ENCODE assay signal across 8 cellular contexts in the genomic region with DNA sequence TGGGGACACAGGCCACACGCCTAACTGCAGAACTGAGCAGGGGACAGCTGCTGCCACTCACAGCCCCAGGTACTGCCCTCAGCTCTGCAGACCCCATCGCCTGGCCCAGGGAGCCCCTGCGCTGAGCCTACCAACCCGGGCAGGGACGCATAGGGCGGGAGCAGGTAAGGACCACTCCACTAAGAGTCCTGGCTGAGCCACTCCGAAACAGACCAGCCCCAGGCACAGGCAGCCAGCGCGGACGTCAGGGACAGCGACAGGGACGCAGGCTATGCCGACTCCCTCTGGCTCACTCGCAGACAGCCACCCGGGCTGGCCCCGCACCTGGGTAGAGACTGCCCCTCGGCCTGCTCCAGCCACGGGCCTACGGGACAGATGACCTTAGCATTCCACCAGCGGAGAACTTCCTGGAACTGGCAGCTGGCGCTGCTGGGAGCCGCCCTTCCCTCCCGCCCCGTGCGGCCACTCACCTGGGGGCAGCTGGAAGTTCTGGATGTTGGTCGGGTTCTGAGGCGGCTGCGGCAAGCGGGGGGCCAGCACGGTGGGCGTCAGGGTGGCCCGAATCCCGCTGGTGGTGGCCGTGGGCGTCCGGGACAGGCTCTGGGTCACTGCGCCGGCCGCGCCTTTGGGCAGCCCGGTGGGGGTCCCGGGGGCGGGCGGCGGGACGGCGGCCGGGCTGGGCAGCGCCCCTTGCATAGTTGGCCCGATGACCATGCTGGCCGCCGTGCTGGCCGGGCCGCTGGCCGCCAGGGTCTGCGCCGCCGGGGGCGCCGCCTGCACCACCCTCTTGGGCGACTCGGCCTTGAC. TPM values are rescaled to one million over a fixed set of nuclear protein-coding genes. Genes with fewer than 3 reads are reported as not detected.
DNase-seq lines count a peak whose midpoint lies in the region; ATAC-seq, FAIRE-seq and TF ChIP-seq lines count a peak whose summit lies in the region.

No MANE protein-coding gene starts in this region.

- no peaks in the 10 kb centered on the region for H3K9me3 Mint-ChIP-seq in endodermal cell
- H3K9me3 Mint-ChIP-seq in naive thymus-derived CD4-positive, alpha-beta T cell = peaks cover 0 to 8% (median 0%) of the 10 kb centered on the region in 11 donors

- DNase-seq in endodermal cell (peak; percentile 85), HK-2 (ENCODE audit: unreplicated experiment) (no peak), RCC 7860 (ENCODE audit: low spot score) (no peak), NCI-H187 (lab: John Stamatoyannopoulos, UW) (no peak)
- no peak for DNase-seq in naive thymus-derived CD4-positive, alpha-beta T cell

- no peak for TF ChIP-seq CTCF in OCI-LY1 (IDR thresholded peaks at IDR 0.05; ENCODE audit: low read length)
- peak; percentile 16 for TF ChIP-seq CTCF in endodermal cell (conservative IDR thresholded peaks at IDR 0.05)

- H3K27me3 Mint-ChIP-seq in endodermal cell (ENCODE audit: insufficient read depth) = peaks cover 3% of the 10 kb centered on the region
- no peaks in the 10 kb centered on the region for H3K27me3 Mint-ChIP-seq in naive thymus-derived CD4-positive, alpha-beta T cell

- H3F3A ChIP-seq in OCI-LY1 (ENCODE audit: insufficient read depth, low read length) = no peaks in the 10 kb centered on the region

- intact Hi-C loops in naive thymus-derived CD4-positive, alpha-beta T cell (cut with micrococcal nuclease) = loop anchor here in 1 of 2 donors (10.0 kb wide), 1 partner anchor 321 kb away; the partner anchor contains the start of gene RPS21

- H3K4me3 Mint-ChIP-seq in endodermal cell = peak overlapping the region; percentile 70
- H3K4me3 Mint-ChIP-seq in naive thymus-derived CD4-positive, alpha-beta T cell = peak overlapping the region; percentile 51 to 89 (median 80)

- no peaks in the 10 kb centered on the region for H3K9me2 ChIP-seq in OCI-LY1 (ENCODE audit: low read depth, low read length)

- peak overlapping the region in 6 of 11 experiments; percentile 5 to 52 (median 40); a peak in 8 of 22 replicates for H3K27ac ChIP-seq in BLaER1 treated with 17β-estradiol and CSF1 and Interleukin-3, amounts not matched to agents 10 nM and 100 nM
- H3K27ac ChIP-seq in OCI-LY1 (ENCODE audit: low read depth, low read length, poor library complexity, severe bottlenecking) (no peak overlapping the region), endodermal cell (ENCODE audit: low read depth, low read length) (peak overlapping the region; percentile 72)
- H3K27ac ChIP-seq in naive thymus-derived CD4-positive, alpha-beta T cell (ENCODE audit: low read depth, low read length) = no peak overlapping the region

- H3K4me1 ChIP-seq in BLaER1 treated with 17β-estradiol and CSF1 and Interleukin-3, amounts not matched to agents 10 nM and 100 nM = peaks cover 62 to 79% (median 69%) of the 10 kb centered on the region in 10 experiments
- peaks cover 61% of the 10 kb centered on the region for H3K4me1 ChIP-seq in OCI-LY1 (ENCODE audit: insufficient read depth, low read length, severe bottlenecking)
- H3K4me1 ChIP-seq in endodermal cell (ENCODE audit: control insufficient read depth, insufficient read depth, low read length) = peaks cover 22% of the 10 kb centered on the region
- H3K4me1 ChIP-seq in naive thymus-derived CD4-positive, alpha-beta T cell (ENCODE audit: control insufficient read depth in 2 of 2, insufficient read depth in 2 of 2, low read length in 2 of 2) = peaks cover 23 to 29% of the 10 kb centered on the region in 2 donors

- H3K4me3 ChIP-seq in BLaER1 treated with 17β-estradiol and CSF1 and Interleukin-3, amounts not matched to agents 10 nM and 100 nM = peak overlapping the region; percentile 36 to 93 (median 58)
- peak overlapping the region; percentile 49 for H3K4me3 ChIP-seq in OCI-LY1 (ENCODE audit: low read depth, low read length, poor library complexity, severe bottlenecking)
- peak overlapping the region; percentile 81 for H3K4me3 ChIP-seq in endodermal cell (ENCODE audit: low read length)
- no peak overlapping the region for H3K4me3 ChIP-seq in naive thymus-derived CD4-positive, alpha-beta T cell (ENCODE audit: low read length)

- no peak overlapping the region for H3K27ac Mint-ChIP-seq in endodermal cell
- H3K27ac Mint-ChIP-seq in naive thymus-derived CD4-positive, alpha-beta T cell = peak overlapping the region in 7 of 9 donors; percentile 48 to 72 (median 56)

- CTCF ChIA-PET in naive thymus-derived CD4-positive, alpha-beta T cell (lab: Charles Lee) = no interaction called here

- peaks cover 28% of the 10 kb centered on the region for H3K4me1 Mint-ChIP-seq in endodermal cell
- H3K4me1 Mint-ChIP-seq in naive thymus-derived CD4-positive, alpha-beta T cell = peaks cover 30 to 72% (median 66%) of the 10 kb centered on the region in 7 donors

- POLR2A ChIA-PET in naive thymus-derived CD4-positive, alpha-beta T cell (lab: Charles Lee) = no interaction called here

- H2AFZ ChIP-seq in OCI-LY1 (ENCODE audit: low read length) = no peak overlapping the region

- peaks cover 10% of the 10 kb centered on the region for H3K36me3 Mint-ChIP-seq in endodermal cell (ENCODE audit: low read depth)
- H3K36me3 Mint-ChIP-seq in naive thymus-derived CD4-positive, alpha-beta T cell = peaks cover 0 to 12% (median 1%) of the 10 kb centered on the region in 5 donors

- no peak for FAIRE-seq in RCC 7860 (lab: Jason Lieb, UNC)

- H3K9me3 ChIP-seq in BLaER1 treated with 17β-estradiol and CSF1 and Interleukin-3, amounts not matched to agents 10 nM and 100 nM (replicated peaks in 1 of 11) = no peaks in the 10 kb centered on the region
- H3K9me3 ChIP-seq in OCI-LY1 (ENCODE audit: low read length) (no peaks in the 10 kb centered on the region), endodermal cell (ENCODE audit: control insufficient read depth, low read length) (no peaks in the 10 kb centered on the region)
- no peaks in the 10 kb centered on the region for H3K9me3 ChIP-seq in naive thymus-derived CD4-positive, alpha-beta T cell (ENCODE audit: control insufficient read depth in 2 of 3, low read length in 3 of 3)

- peak overlapping the region; percentile 58 to 74 (median 68) for H3K9ac ChIP-seq in BLaER1 treated with 17β-estradiol and CSF1 and Interleukin-3, amounts not matched to agents 10 nM and 100 nM
- H3K9ac ChIP-seq in OCI-LY1 (ENCODE audit: low read length) (no peak overlapping the region; the same call in 1 of the 2 replicates), endodermal cell (ENCODE audit: extremely low read depth, low read length, poor library complexity, severe bottlenecking) (no peak overlapping the region)

- WGBS in endodermal cell (ENCODE audit: insufficient coverage in 1 of 2, insufficient read length in 1 of 2), 2 experiments = 18 to 52% methylated on average over 9 to 62 of the region's 62 CpGs

- no peak for ATAC-seq in naive thymus-derived CD4-positive, alpha-beta T cell
- ATAC-seq in HG02610 (IDR thresholded peaks at IDR 0.05; ENCODE audit: unreplicated experiment) = no peak

- peak overlapping the region; percentile 95 to 99 (median 98) for H3K4me2 ChIP-seq in BLaER1 treated with 17β-estradiol and CSF1 and Interleukin-3, amounts not matched to agents 10 nM and 100 nM
- H3K4me2 ChIP-seq in OCI-LY1 (ENCODE audit: low read length) = peak overlapping the region; percentile 56

- peaks cover 50 to 55% (median 54%) of the 10 kb centered on the region in 11 experiments for H4K20me1 ChIP-seq in BLaER1 treated with 17β-estradiol and CSF1 and Interleukin-3, amounts not matched to agents 10 nM and 100 nM
- H4K20me1 ChIP-seq in OCI-LY1 (ENCODE audit: insufficient read depth, low read length) = no peaks in the 10 kb centered on the region

- H3K79me2 ChIP-seq in OCI-LY1 (ENCODE audit: insufficient read depth, low read length) = peaks cover 36% of the 10 kb centered on the region

- no peaks in the 10 kb centered on the region for H3K27me3 ChIP-seq in BLaER1 treated with 17β-estradiol and CSF1 and Interleukin-3, amounts not matched to agents 10 nM and 100 nM
- H3K27me3 ChIP-seq in OCI-LY1 (ENCODE audit: insufficient read depth, low read length) (peaks cover 8% of the 10 kb centered on the region; the same call in 1 of the 2 replicates), endodermal cell (ENCODE audit: control insufficient read depth, insufficient read depth, low read length, poor library complexity, severe bottlenecking) (no peaks in the 10 kb centered on the region)
- H3K27me3 ChIP-seq in naive thymus-derived CD4-positive, alpha-beta T cell (ENCODE audit: control insufficient read depth in 2 of 2, insufficient read depth in 2 of 2, low read length in 2 of 2) = no peaks in the 10 kb centered on the region

- H3K36me3 ChIP-seq in BLaER1 treated with 17β-estradiol and CSF1 and Interleukin-3, amounts not matched to agents 10 nM and 100 nM = peaks cover 0 to 38% (median 18%) of the 10 kb centered on the region in 11 experiments; a peak in 14 of 22 replicates
- H3K36me3 ChIP-seq in OCI-LY1 (ENCODE audit: insufficient read depth, low read length) (peaks cover 19% of the 10 kb centered on the region), endodermal cell (ENCODE audit: control insufficient read depth, insufficient read depth, low read length) (peaks cover 27% of the 10 kb centered on the region)
- H3K36me3 ChIP-seq in naive thymus-derived CD4-positive, alpha-beta T cell (ENCODE audit: control insufficient read depth in 2 of 3, insufficient read depth in 3 of 3, low read length in 3 of 3) = no peaks in the 10 kb centered on the region

RNA-seq across cellular contexts. Expression of gene TAF4, which starts 1.5 kb away (rescaled TPM):
- 10 to 100 TPM; 25.5 to 39.9 TPM for total RNA-seq in endodermal cell
- polyA plus RNA-seq in endodermal cell (2013, experiment 1 of 2) = 23.0 TPM
- 24.8 TPM for polyA plus RNA-seq in endodermal cell (2013, experiment 2 of 2)
- total RNA-seq in naive thymus-derived CD4-positive, alpha-beta T cell = 10 to 100 TPM; 19.8 to 43.7 (median 23.7) TPM
- polyA plus RNA-seq in naive thymus-derived CD4-positive, alpha-beta T cell = 1 to 10 TPM in 1 of 2 donors, under 1 TPM in 1; 0.74 to 2.3 TPM

RNA-seq across cellular contexts. Expression of gene LSM14B, which starts 58.1 kb away (rescaled TPM):
- 10 to 100 TPM; 89.1 to 91.1 TPM for total RNA-seq in endodermal cell
- polyA plus RNA-seq in endodermal cell (2013, experiment 1 of 2) = 74.6 TPM
- polyA plus RNA-seq in endodermal cell (2013, experiment 2 of 2) = 61.5 TPM
- 10 to 100 TPM; 39.5 to 61.5 (median 41.9) TPM for total RNA-seq in naive thymus-derived CD4-positive, alpha-beta T cell
- 1 to 10 TPM; 1.4 to 1.9 TPM for polyA plus RNA-seq in naive thymus-derived CD4-positive, alpha-beta T cell

Comparison
In these comparisons a context has a peak if more than half of its experiments do, and no peak if none do; other contexts are left out.
1. H3K27ac ChIP-seq: peak in BLaER1 treated with 17β-estradiol and CSF1 and Interleukin-3, amounts not matched to agents 10 nM and 100 nM (6 of 11) and endodermal cell (single experiment); none in OCI-LY1 (single experiment) and naive thymus-derived CD4-positive, alpha-beta T cell (single experiment).
2. H3K9ac ChIP-seq: peak in BLaER1 treated with 17β-estradiol and CSF1 and Interleukin-3, amounts not matched to agents 10 nM and 100 nM (11 of 11); none in OCI-LY1 (single experiment) and endodermal cell (single experiment).